ENCODE assay signal across 7 cellular contexts in the genomic region with DNA sequence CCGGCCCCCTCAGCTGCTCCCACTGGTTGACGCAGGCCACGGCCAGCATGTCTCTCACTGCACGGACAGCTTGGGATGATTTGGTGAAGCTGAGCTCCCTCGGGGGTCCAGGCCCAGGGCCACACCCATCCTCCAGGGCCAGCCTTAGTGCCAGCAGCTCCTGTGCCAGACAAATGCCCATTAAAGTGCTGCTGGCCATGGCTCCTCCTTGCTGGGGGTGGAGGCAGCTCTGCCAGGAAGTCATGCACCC. TPM values are rescaled to one million over a fixed set of nuclear protein-coding genes. Genes with fewer than 3 reads are reported as not detected.
DNase-seq lines count a peak whose midpoint lies in the region; ATAC-seq, FAIRE-seq and TF ChIP-seq lines count a peak whose summit lies in the region.

No MANE protein-coding gene starts in this region.

- DNase-seq in HTR-8/SVneo (ENCODE audit: insufficient read length, low spot score) (no peak), T-helper 17 cell (no peak), globus pallidus (ENCODE audit: low spot score) (peak; percentile 50), DMS 273 (lab: John Stamatoyannopoulos, UW; ENCODE audit: unreplicated experiment) (no peak), NAMALWA (ENCODE audit: low spot score) (no peak), GM13976 (ENCODE audit: low spot score) (no peak)
- DNase-seq in stimulated activated naive B cell treated with anti-CD40 and anti-IgM and Interleukin-4, amounts not matched to agents 10 μg/mL and 1 μg/mL and 100 μg/mL, for 72 hours, result no peak

- in situ Hi-C loops in GM13976 (cut with MboI; ENCODE audit: low sequenced_read_pairs, unreplicated experiment), result no loop called here

- peak overlapping the region; percentile 91 for H3K27ac Mint-ChIP-seq in T-helper 17 cell
- H3K27ac Mint-ChIP-seq in stimulated activated naive B cell treated with anti-CD40 and anti-IgM and Interleukin-4, amounts not matched to agents 10 μg/mL and 1 μg/mL and 100 μg/mL, for 72 hours, result peak overlapping the region; percentile 75

- no peaks in the 10 kb centered on the region for H3K9me3 Mint-ChIP-seq in stimulated activated naive B cell treated with anti-CD40 and anti-IgM and Interleukin-4, amounts not matched to agents 10 μg/mL and 1 μg/mL and 100 μg/mL, for 72 hours

- H3K4me1 Mint-ChIP-seq in T-helper 17 cell, result peaks cover 34% of the 10 kb centered on the region
- H3K4me1 Mint-ChIP-seq in stimulated activated naive B cell treated with anti-CD40 and anti-IgM and Interleukin-4, amounts not matched to agents 10 μg/mL and 1 μg/mL and 100 μg/mL, for 72 hours, result peaks cover 21 to 31% of the 10 kb centered on the region in 2 donors

- no peaks in the 10 kb centered on the region for H3K9me3 ChIP-seq in T-helper 17 cell (ENCODE audit: control insufficient read depth, low read length, poor library complexity, severe bottlenecking)

- TF ChIP-seq CTCF in GM13976 (IDR thresholded peaks at IDR 0.05; ENCODE audit: borderline replicate concordance, control extremely low read depth, extremely low read depth, insufficient read depth, missing control alignments), result no peak

- H3K36me3 Mint-ChIP-seq in T-helper 17 cell (ENCODE audit: low read depth), result no peaks in the 10 kb centered on the region
- no peaks in the 10 kb centered on the region for H3K36me3 Mint-ChIP-seq in stimulated activated naive B cell treated with anti-CD40 and anti-IgM and Interleukin-4, amounts not matched to agents 10 μg/mL and 1 μg/mL and 100 μg/mL, for 72 hours

- ATAC-seq in T-helper 17 cell, result no peak
- ATAC-seq in stimulated activated naive B cell treated with anti-CD40 and anti-IgM and Interleukin-4, amounts not matched to agents 10 μg/mL and 1 μg/mL and 100 μg/mL, for 72 hours (replicated peaks), result no peak

- FAIRE-seq in HTR-8/SVneo (lab: Jason Lieb, UNC), result peak; percentile 59

- peak overlapping the region; percentile 92 for H3K4me3 Mint-ChIP-seq in T-helper 17 cell
- H3K4me3 Mint-ChIP-seq in stimulated activated naive B cell treated with anti-CD40 and anti-IgM and Interleukin-4, amounts not matched to agents 10 μg/mL and 1 μg/mL and 100 μg/mL, for 72 hours, result peak overlapping the region; percentile 75 to 85

- no peaks in the 10 kb centered on the region for H3K27me3 Mint-ChIP-seq in T-helper 17 cell
- H3K27me3 Mint-ChIP-seq in stimulated activated naive B cell treated with anti-CD40 and anti-IgM and Interleukin-4, amounts not matched to agents 10 μg/mL and 1 μg/mL and 100 μg/mL, for 72 hours, result peaks cover 6 to 25% of the 10 kb centered on the region in 2 donors

RNA-seq across cellular contexts. Expression of a gene that starts 2.5 kb away (rescaled TPM):
- 1 to 10 TPM; 4.5 to 9.4 TPM for total RNA-seq in T-helper 17 cell

RNA-seq across cellular contexts. Expression of a gene that starts 20.7 kb away (rescaled TPM):
- 100 to 1,000 TPM in 1 of 2 donors, 10 to 100 TPM in 1; 86.0 to 114 TPM for total RNA-seq in T-helper 17 cell

RNA-seq across cellular contexts. Expression of a gene that starts 20.9 kb away (rescaled TPM):
- total RNA-seq in T-helper 17 cell, result 10 to 100 TPM; 19.8 to 23.6 TPM

RNA-seq across cellular contexts. Expression of a gene that starts 28.8 kb away (rescaled TPM):
- 100 to 1,000 TPM in 1 of 2 donors, 10 to 100 TPM in 1; 93.8 to 107 TPM for total RNA-seq in T-helper 17 cell

RNA-seq across cellular contexts. Expression of a gene that starts 31.7 kb away (rescaled TPM):
- total RNA-seq in T-helper 17 cell, result 100 to 1,000 TPM; 164 TPM
